In genomic region chr22:44392446-44392921, GRCh38 we compare ENCODE assay signal across 15 cellular contexts.
A peak's percentile ranks its signal among the peaks of the same experiment; 100 is the strongest.
DNase-seq lines count a peak whose midpoint lies in the region; ATAC-seq and TF ChIP-seq lines count a peak whose summit lies in the region.
"Had no signal": no experiment of that assay in that cellular context is flagged by ENCODE, and none has a peak within 500 bp of the region (broad histone marks: within the 10 kb centered on the region; RNA-seq: fewer than 3 reads in every experiment).

No MANE protein-coding gene starts in this region.

- TF ChIP-seq POLR2A in suprapubic skin (IDR thresholded peaks at IDR 0.05), result no peak

- no peaks in the 10 kb centered on the region for H3K27me3 ChIP-seq in WERI-Rb-1 (ENCODE audit: insufficient read depth, low read depth, severe bottlenecking)
- peaks cover 92% of the 10 kb centered on the region for H3K27me3 ChIP-seq in suprapubic skin

- H3K4me1 ChIP-seq in suprapubic skin, result peaks cover 4% of the 10 kb centered on the region

- no peak for ATAC-seq in HG03439 (IDR thresholded peaks at IDR 0.05; ENCODE audit: unreplicated experiment)
- ATAC-seq: K562 had no signal

- H3K27ac ChIP-seq in WERI-Rb-1 (no peak overlapping the region), suprapubic skin (no peak overlapping the region)
- H3K27ac ChIP-seq: esophagus muscularis mucosa had no signal

- H3K4me3 ChIP-seq in WERI-Rb-1 (ENCODE audit: low read depth, low read length), result no peak overlapping the region
- no peak overlapping the region for H3K4me3 ChIP-seq in suprapubic skin
- H3K4me3 ChIP-seq: esophagus muscularis mucosa, K562 had no signal

- TF ChIP-seq CTCF in WERI-Rb-1 (IDR thresholded peaks at IDR 0.05; ENCODE audit: low read depth, low read length) (no peak), suprapubic skin (IDR thresholded peaks at IDR 0.05) (no peak)

- H3K36me3 ChIP-seq in WERI-Rb-1 (no peaks in the 10 kb centered on the region), suprapubic skin (no peaks in the 10 kb centered on the region)
- H3K36me3 ChIP-seq: esophagus muscularis mucosa had no signal

- no peaks in the 10 kb centered on the region for H3K9me3 ChIP-seq in WERI-Rb-1 (ENCODE audit: severe bottlenecking)
- H3K9me3 ChIP-seq in suprapubic skin, result no peaks in the 10 kb centered on the region
- H3K9me3 ChIP-seq: esophagus muscularis mucosa had no signal

- peak; percentile 50 for DNase-seq in activated effector memory CD4-positive, alpha-beta T cell treated with anti-CD3 and anti-CD28 coated beads, Interleukin-2, amount 50 U/mL, for 16 hours
- no peak for DNase-seq in activated effector memory CD4-positive, alpha-beta T cell treated with Interleukin-2 at 50 U/mL for 16 hours
- DNase-seq in WERI-Rb-1 (peak; percentile 4), kidney glomerular epithelial cell (lab: John Stamatoyannopoulos, UW) (peak; percentile 10), suprapubic skin (ENCODE audit: low spot score in 2 of 2) (peak; percentile 56 to 62), mucosa of gallbladder (ENCODE audit: low spot score) (no peak), DMS114 treated with DMSO at 0.1 percent for 48 hours (lab: John Stamatoyannopoulos, UW; ENCODE audit: unreplicated experiment) (no peak)
- DNase-seq: activated gamma-delta T cell treated with Interleukin-2 at 50 U/mL for 16 hours; C1 segment of cervical spinal cord; NCI-H1048; stimulated activated CD4-positive, alpha-beta T cell treated with anti-CD3 and anti-CD28 coated beads, Interleukin-4, amount 100 ng/mL, for 1 hour; stimulated activated CD8-positive, alpha-beta memory T cell treated with anti-CD3 and anti-CD28 coated beads, Interleukin-4, amount 100 ng/mL, for 48 hours had no signal

- no peak for TF ChIP-seq EP300 in suprapubic skin (IDR thresholded peaks at IDR 0.05)

- no CpG with 5 or more reads among the region's 6 CpGs for WGBS in suprapubic skin

Comparison
In these comparisons a context has a peak if more than half of its experiments do, and no peak if none do; other contexts are left out.
1. DNase-seq: peak in activated effector memory CD4-positive, alpha-beta T cell treated with anti-CD3 and anti-CD28 coated beads, Interleukin-2, amount 50 U/mL, for 16 hours (single experiment), WERI-Rb-1 (single experiment), kidney glomerular epithelial cell (single experiment) and suprapubic skin (2 of 2); none in activated effector memory CD4-positive, alpha-beta T cell treated with Interleukin-2 at 50 U/mL for 16 hours (single experiment), mucosa of gallbladder (single experiment) and DMS114 treated with DMSO at 0.1 percent for 48 hours (single experiment).